Comparison of ENCODE assay signal across 8 cellular contexts in genomic region chr1:204746838-204747442, GRCh38.
DNase-seq lines count a peak whose midpoint lies in the region; ATAC-seq lines count a peak whose summit lies in the region.

No MANE protein-coding gene starts in this region.

- H3K36me3 Mint-ChIP-seq in stimulated activated memory B cell treated with anti-CD40 and anti-IgM and Interleukin-4, amounts not matched to agents 10 μg/mL and 1 μg/mL and 100 μg/mL, for 72 hours, result no peaks in the 10 kb centered on the region

- H3K4me1 Mint-ChIP-seq in stimulated activated memory B cell treated with anti-CD40 and anti-IgM and Interleukin-4, amounts not matched to agents 10 μg/mL and 1 μg/mL and 100 μg/mL, for 72 hours, result no peaks in the 10 kb centered on the region

- H3K27me3 Mint-ChIP-seq in stimulated activated memory B cell treated with anti-CD40 and anti-IgM and Interleukin-4, amounts not matched to agents 10 μg/mL and 1 μg/mL and 100 μg/mL, for 72 hours, result peaks cover 21% of the 10 kb centered on the region

- no peaks in the 10 kb centered on the region for H3K9me3 Mint-ChIP-seq in stimulated activated memory B cell treated with anti-CD40 and anti-IgM and Interleukin-4, amounts not matched to agents 10 μg/mL and 1 μg/mL and 100 μg/mL, for 72 hours

- H3K27ac Mint-ChIP-seq in stimulated activated memory B cell treated with anti-CD40 and anti-IgM and Interleukin-4, amounts not matched to agents 10 μg/mL and 1 μg/mL and 100 μg/mL, for 72 hours, result no peak overlapping the region

- DNase-seq in NCI-H345 (lab: John Stamatoyannopoulos, UW), result peak; percentile 38
- no peak for DNase-seq in NCI-H345 treated with DMSO at 0.1 percent for 48 hours (lab: John Stamatoyannopoulos, UW; ENCODE audit: unreplicated experiment)
- DNase-seq in NCI-H1694 treated with DMSO at 0.1 percent for 48 hours (lab: John Stamatoyannopoulos, UW), result peak; percentile 60
- DNase-seq in dermis blood vessel endothelial cell, result peak; percentile 64
- DNase-seq in lung microvascular endothelial cell (ENCODE audit: low read depth in 2 of 2), result peak; percentile 49 to 65

- peak; percentile 51 to 69 for ATAC-seq in activated CD4-positive, CD25-positive, alpha-beta regulatory T cell treated with anti-CD3 and anti-CD28 coated beads, Interleukin-2, amount 50 U/mL, for 24 hours
- peak; percentile 82 for ATAC-seq in stimulated activated memory B cell treated with anti-CD40 and anti-IgM and Interleukin-4, amounts not matched to agents 10 μg/mL and 1 μg/mL and 100 μg/mL, for 72 hours
- no peak for ATAC-seq in HG03280 (IDR thresholded peaks at IDR 0.05; ENCODE audit: unreplicated experiment)

- H3K4me3 Mint-ChIP-seq in stimulated activated memory B cell treated with anti-CD40 and anti-IgM and Interleukin-4, amounts not matched to agents 10 μg/mL and 1 μg/mL and 100 μg/mL, for 72 hours, result no peak overlapping the region
